ENCODE assay signal across 16 cellular contexts in the genomic region with DNA sequence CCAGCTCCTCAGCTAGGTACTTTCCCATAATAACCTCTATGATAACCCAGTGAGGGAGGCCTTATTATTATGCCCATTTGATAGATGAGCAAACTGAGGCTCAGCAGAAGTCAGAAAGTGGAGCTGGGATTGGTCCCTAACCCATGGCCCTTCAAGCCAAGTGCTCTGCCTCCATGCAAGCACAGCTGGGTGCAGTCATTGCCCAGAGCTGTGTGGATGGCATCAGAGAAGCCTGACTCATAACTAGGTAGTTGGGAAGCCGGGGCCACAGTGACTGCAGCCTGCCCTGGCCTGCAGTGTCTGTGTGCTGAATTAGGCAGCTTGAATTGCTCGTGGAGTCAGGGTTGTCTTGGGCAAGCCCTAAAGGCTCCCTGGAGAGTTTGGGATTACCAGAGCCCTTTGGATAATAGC.
DNase-seq lines count a peak whose midpoint lies in the region; ATAC-seq, FAIRE-seq and TF ChIP-seq lines count a peak whose summit lies in the region.
"Had no signal": no experiment of that assay in that cellular context is flagged by ENCODE, and none has a peak within 500 bp of the region (broad histone marks: within the 10 kb centered on the region; RNA-seq: fewer than 3 reads in every experiment).

No MANE protein-coding gene starts in this region.

- H4K20me1 ChIP-seq in keratinocyte (ENCODE audit: control insufficient read depth, extremely low read depth, insufficient read depth, low read length) = no peaks in the 10 kb centered on the region

- H3K36me3 Mint-ChIP-seq in MCF 10A (ENCODE audit: insufficient read depth, unreplicated experiment) = no peaks in the 10 kb centered on the region
- H3K36me3 Mint-ChIP-seq: activated naive CD8-positive, alpha-beta T cell treated with anti-CD3 and anti-CD28 coated beads for 36 hours; CD4-positive, alpha-beta memory T cell had no signal

- peak overlapping the region; percentile 1 for H3K9ac ChIP-seq in keratinocyte (ENCODE audit: control insufficient read depth, extremely low read depth, insufficient read depth, low read length)

- no peak overlapping the region for H3K4me3 Mint-ChIP-seq in MCF 10A (ENCODE audit: unreplicated experiment)
- H3K4me3 Mint-ChIP-seq: activated naive CD8-positive, alpha-beta T cell treated with anti-CD3 and anti-CD28 coated beads for 36 hours; activated T-cell treated with anti-CD3 and anti-CD28 coated beads, Interleukin-2, amount 50 U/mL, for 24 hours; CD4-positive, alpha-beta memory T cell; H9 had no signal

- peak overlapping the region; percentile 23 for H3K4me2 ChIP-seq in keratinocyte (ENCODE audit: control insufficient read depth, extremely low read depth, insufficient read depth, low read depth, low read length)

- peak; percentile 100 for FAIRE-seq in keratinocyte (lab: Jason Lieb, UNC)

- H3K9me3 ChIP-seq in breast epithelium (no peaks in the 10 kb centered on the region), RWPE2 (ENCODE audit: severe bottlenecking) (no peaks in the 10 kb centered on the region), keratinocyte (ENCODE audit: control insufficient read depth, low read depth, low read length) (no peaks in the 10 kb centered on the region), vagina (no peaks in the 10 kb centered on the region)
- H3K9me3 ChIP-seq: transverse colon had no signal

- no peaks in the 10 kb centered on the region for H3K36me3 ChIP-seq in breast epithelium
- H3K36me3 ChIP-seq in RWPE2 (ENCODE audit: low read depth) = no peaks in the 10 kb centered on the region
- H3K36me3 ChIP-seq in keratinocyte (ENCODE audit: control insufficient read depth in 2 of 2, extremely low read depth in 1 of 2, insufficient read depth in 2 of 2, low read length in 2 of 2) = no peaks in the 10 kb centered on the region
- H3K36me3 ChIP-seq in vagina = no peaks in the 10 kb centered on the region
- H3K36me3 ChIP-seq: transverse colon had no signal

- no peak overlapping the region for H3K4me3 ChIP-seq in breast epithelium
- no peak overlapping the region for H3K4me3 ChIP-seq in RWPE2 (ENCODE audit: severe bottlenecking)
- H3K4me3 ChIP-seq in keratinocyte (ENCODE audit: control insufficient read depth in 2 of 3, extremely low read depth in 1 of 3, insufficient read depth in 2 of 3, low read depth in 1 of 3, low read length in 3 of 3) = no peak overlapping the region
- no peak overlapping the region for H3K4me3 ChIP-seq in vagina
- H3K4me3 ChIP-seq: transverse colon had no signal

- H3K9me3 Mint-ChIP-seq in MCF 10A (ENCODE audit: unreplicated experiment) = no peaks in the 10 kb centered on the region
- H3K9me3 Mint-ChIP-seq: activated naive CD8-positive, alpha-beta T cell treated with anti-CD3 and anti-CD28 coated beads for 36 hours; activated T-cell treated with anti-CD3 and anti-CD28 coated beads, Interleukin-2, amount 50 U/mL, for 24 hours; CD4-positive, alpha-beta memory T cell; H9 had no signal

- peak; percentile 79 for DNase-seq in MCF 10A (ENCODE audit: unreplicated experiment)
- no peak for DNase-seq in breast epithelium (ENCODE audit: low spot score in 2 of 2)
- no peak for DNase-seq in RWPE2 (ENCODE audit: low spot score)
- peak; percentile 89 for DNase-seq in keratinocyte (ENCODE audit: low read depth, low spot score)
- no peak for DNase-seq in vagina (ENCODE audit: extremely low spot score in 2 of 2)
- DNase-seq in COLO668 (lab: John Stamatoyannopoulos, UW; ENCODE audit: unreplicated experiment) = no peak
- DNase-seq in NCI-H1694 (lab: John Stamatoyannopoulos, UW) = no peak
- DNase-seq in NCI-H69 (lab: John Stamatoyannopoulos, UW) = no peak
- DNase-seq: ACHN; activated CD4-positive, alpha-beta T cell treated with anti-CD3 and anti-CD28 coated beads, Interleukin-2, amount 50 U/mL, for 4 hours; activated naive CD8-positive, alpha-beta T cell treated with anti-CD3 and anti-CD28 coated beads for 36 hours; activated T-cell treated with anti-CD3 and anti-CD28 coated beads, Interleukin-2, amount 50 U/mL, for 24 hours; CD4-positive, alpha-beta memory T cell; effector CD8-positive, alpha-beta T cell; H9; transverse colon had no signal

- H2AFZ ChIP-seq in keratinocyte (ENCODE audit: control insufficient read depth, low read length) = no peak overlapping the region

- TF ChIP-seq POLR2A in breast epithelium (IDR thresholded peaks at IDR 0.05) (no peak), vagina (IDR thresholded peaks at IDR 0.05) (no peak)

- H3K27me3 ChIP-seq in breast epithelium (no peaks in the 10 kb centered on the region), RWPE2 (ENCODE audit: insufficient read depth, poor library complexity, severe bottlenecking) (no peaks in the 10 kb centered on the region), keratinocyte (ENCODE audit: control insufficient read depth, extremely low read depth, insufficient read depth, low read length) (no peaks in the 10 kb centered on the region), vagina (no peaks in the 10 kb centered on the region)
- H3K27me3 ChIP-seq: transverse colon had no signal

- CTCF ChIA-PET in MCF 10A (lab: Yijun Ruan, JAX) = interaction anchor here (0.6 to 3.0 kb wide), 6 partner anchors 8 to 171 kb away, joined by 3 to 20 read pairs (median 4); no protein-coding TSS in a partner anchor

- H3K27ac Mint-ChIP-seq in MCF 10A (ENCODE audit: low read depth, unreplicated experiment) = no peak overlapping the region
- H3K27ac Mint-ChIP-seq: activated naive CD8-positive, alpha-beta T cell treated with anti-CD3 and anti-CD28 coated beads for 36 hours; activated T-cell treated with anti-CD3 and anti-CD28 coated beads, Interleukin-2, amount 50 U/mL, for 24 hours; H9 had no signal

- no peaks in the 10 kb centered on the region for H3K4me1 ChIP-seq in breast epithelium
- peaks cover 20% of the 10 kb centered on the region for H3K4me1 ChIP-seq in RWPE2 (ENCODE audit: insufficient read depth, poor library complexity, severe bottlenecking)
- H3K4me1 ChIP-seq in keratinocyte (ENCODE audit: control insufficient read depth, extremely low read depth, insufficient read depth, low read length) = peaks cover 32% of the 10 kb centered on the region
- H3K4me1 ChIP-seq in vagina = peaks cover 20% of the 10 kb centered on the region
- H3K4me1 ChIP-seq: transverse colon had no signal

- peaks cover 15% of the 10 kb centered on the region for H3K4me1 Mint-ChIP-seq in MCF 10A (ENCODE audit: insufficient read depth, unreplicated experiment)
- H3K4me1 Mint-ChIP-seq: activated naive CD8-positive, alpha-beta T cell treated with anti-CD3 and anti-CD28 coated beads for 36 hours had no signal

- dilution Hi-C loops in keratinocyte (cut with MboI; ENCODE audit: extremely low pct_ligation_motif_present, low sequenced_read_pairs) = no loop called here

- BruUV-seq in MCF 10A (replicated peaks; lab: Mats Ljungman, UMichigan) = no TSS peak

- TF ChIP-seq CTCF in MCF 10A (IDR thresholded peaks at IDR 0.05; ENCODE audit: unreplicated experiment) = no peak
- no peak for TF ChIP-seq CTCF in breast epithelium (IDR thresholded peaks at IDR 0.05)
- TF ChIP-seq CTCF in RWPE2 (IDR thresholded peaks at IDR 0.05; ENCODE audit: poor library complexity, severe bottlenecking) = no peak
- TF ChIP-seq CTCF in keratinocyte (optimal IDR thresholded peaks at IDR 0.05 in 1 of 3, IDR thresholded peaks at IDR 0.05 in 1 of 3, conservative IDR thresholded peaks at IDR 0.05 in 1 of 3; ENCODE audit: extremely low read depth in 1 of 3, insufficient read depth in 2 of 3, low read length in 3 of 3) = no peak
- no peak for TF ChIP-seq CTCF in vagina (IDR thresholded peaks at IDR 0.05)

- H3K79me2 ChIP-seq in keratinocyte (ENCODE audit: control insufficient read depth, insufficient read depth, low read length) = no peaks in the 10 kb centered on the region

- POLR2A ChIA-PET in MCF 10A (lab: Yijun Ruan, JAX) = interaction anchor here (0.6 to 4.2 kb wide), 11 partner anchors 10 to 233 kb away, joined by 3 to 38 read pairs (median 8); no protein-coding TSS in a partner anchor

- intact Hi-C loops in MCF 10A (cut with micrococcal nuclease) = no loop called here
- intact Hi-C loops in breast epithelium (cut with DNase I; ENCODE audit: low total_unique reads) = no loop called here
- intact Hi-C loops in vagina (cut with DNase I) = no loop called here

- no peaks in the 10 kb centered on the region for H3K27me3 Mint-ChIP-seq in MCF 10A (ENCODE audit: insufficient read depth, unreplicated experiment)
- H3K27me3 Mint-ChIP-seq: activated naive CD8-positive, alpha-beta T cell treated with anti-CD3 and anti-CD28 coated beads for 36 hours; activated T-cell treated with anti-CD3 and anti-CD28 coated beads, Interleukin-2, amount 50 U/mL, for 24 hours; CD4-positive, alpha-beta memory T cell had no signal

- ATAC-seq in RWPE2 (ENCODE audit: low read depth) = peak; percentile 96

- H3K27ac ChIP-seq in breast epithelium (no peak overlapping the region), RWPE2 (ENCODE audit: poor library complexity, severe bottlenecking) (peak overlapping the region; percentile 31), keratinocyte (ENCODE audit: control insufficient read depth, insufficient read depth, low read length) (peak overlapping the region; percentile 66), vagina (peak overlapping the region; percentile 77)
- H3K27ac ChIP-seq: transverse colon had no signal

- H3K9me1 ChIP-seq in keratinocyte (ENCODE audit: control insufficient read depth, extremely low read depth, insufficient read depth, low read length) = peaks cover 4% of the 10 kb centered on the region

Comparison
In these comparisons a context has a peak if more than half of its experiments do, and no peak if none do; other contexts are left out.
1. DNase-seq: peak in MCF 10A (single experiment) and keratinocyte (single experiment); none in breast epithelium (0 of 2), RWPE2 (single experiment), vagina (0 of 2), COLO668 (single experiment), NCI-H1694 (single experiment) and NCI-H69 (single experiment).
2. H3K27ac ChIP-seq: peak in RWPE2 (single experiment), keratinocyte (single experiment) and vagina (single experiment); none in breast epithelium (0 of 2).